In genomic region chrX:153764786-153765137, GRCh38 we compare ENCODE assay signal across 8 cellular contexts. TPM values are rescaled to one million over a fixed set of nuclear protein-coding genes. Genes with fewer than 3 reads are reported as not detected.
DNase-seq lines count a peak whose midpoint lies in the region; ATAC-seq and TF ChIP-seq lines count a peak whose summit lies in the region.
"Had no signal": no experiment of that assay in that cellular context is flagged by ENCODE, and none has a peak within 500 bp of the region (broad histone marks: within the 10 kb centered on the region; RNA-seq: fewer than 3 reads in every experiment).

No MANE protein-coding gene starts in this region.

- CTCF ChIA-PET in IMR-90 (lab: Yijun Ruan, JAX): no interaction called here

- POLR2A ChIA-PET in IMR-90 (lab: Charles Lee; ENCODE audit: unreplicated experiment): no interaction called here

- in situ Hi-C loops in IMR-90 (cut with MboI; ENCODE audit: low sequenced_read_pairs): loop anchor here (10.0 kb wide), 1 partner anchor 200 kb away; no protein-coding TSS in a partner anchor

- no peak overlapping the region for H2BK15ac ChIP-seq in IMR-90 (ENCODE audit: low read depth, low read length)

- BruUV-seq in IMR-90 (replicated peaks; lab: Mats Ljungman, UMichigan): no TSS peak

- peak overlapping the region; percentile 69; the same call in 1 of the 2 replicates for H3K4ac ChIP-seq in IMR-90 (ENCODE audit: low read depth, low read length)

- H4K91ac ChIP-seq in IMR-90 (ENCODE audit: insufficient read depth, low read depth, low read length): peak overlapping the region; percentile 91; the same call in 1 of the 2 replicates

- H4K20me1 ChIP-seq in IMR-90 (ENCODE audit: insufficient read depth, low read length): no peaks in the 10 kb centered on the region; the same call in 1 of the 2 replicates

- DNase-seq in IMR-90 (no peak), dorsolateral prefrontal cortex (no peak), stomach (no peak), CD1c-positive myeloid dendritic cell (ENCODE audit: extremely low spot score) (no peak), NCI-H2171 treated with DMSO at 0.1 percent for 48 hours (lab: John Stamatoyannopoulos, UW) (no peak)
- DNase-seq: activated naive CD4-positive, alpha-beta T cell treated with anti-CD3 and anti-CD28 coated beads for 36 hours; NK-92 treated with Interleukin-12 subunit alpha and Interleukin-12 subunit beta, amount 100 ng/mL, for 24 hours had no signal

- H3K36me3 ChIP-seq in IMR-90 (ENCODE audit: control insufficient read depth, insufficient read depth, low read length) (no peaks in the 10 kb centered on the region; the same call in 1 of the 2 replicates), stomach (no peaks in the 10 kb centered on the region)

- intact Hi-C loops in IMR-90 (cut with micrococcal nuclease) (loop anchor here (1.0 kb wide), 2 partner anchors 183 to 189 kb away; no protein-coding TSS in a partner anchor), dorsolateral prefrontal cortex (cut with DNase I) (loop anchor here (1.0 to 5.0 kb wide), 5 partner anchors 30 to 188 kb away; partner anchors contain the start of genes ARHGAP4 (in 1 of the 2), IDH3G (in 1 of the 2) and SSR4 (in 1 of the 2)), stomach (cut with DNase I; ENCODE audit: low total_unique reads) (loop anchor here (5.0 kb wide), 1 partner anchor 188 kb away; no protein-coding TSS in a partner anchor)

- H3K27me3 ChIP-seq in IMR-90 (ENCODE audit: control insufficient read depth, insufficient read depth, low read length) (no peaks in the 10 kb centered on the region), dorsolateral prefrontal cortex (peaks cover 0 to 55% (median 0%) of the 10 kb centered on the region in 45 donors), stomach (peaks cover 0 to 3% (median 0%) of the 10 kb centered on the region in 3 donors)

- no peak overlapping the region for H3K23ac ChIP-seq in IMR-90 (ENCODE audit: low read depth, low read length)

- H2BK20ac ChIP-seq in IMR-90 (ENCODE audit: low read depth, low read length): no peak overlapping the region

- H3K9me3 ChIP-seq in IMR-90 (ENCODE audit: control insufficient read depth, insufficient read depth, low read length) (no peaks in the 10 kb centered on the region; the same call in 1 of the 2 replicates), stomach (no peaks in the 10 kb centered on the region)

- WGBS in IMR-90 (ENCODE audit: extremely low coverage in 2 of 2, insufficient read length in 1 of 2), 2 experiments: no CpG with 5 or more reads among the region's 7 CpGs
- WGBS in stomach, 5 donors: 46 to 62% (median 53%) methylated on average over 4 to 7 of the region's 7 CpGs; no CpG with 5 or more reads in 1 of the 5 donors

- H3K14ac ChIP-seq in IMR-90 (replicated peaks; ENCODE audit: low read depth, low read length): no peak overlapping the region; the same call in 1 of the 2 replicates

- no peak for TF ChIP-seq RAD21 in IMR-90 (IDR thresholded peaks at IDR 0.05; ENCODE audit: low read length)

- no peak overlapping the region for H3K56ac ChIP-seq in IMR-90 (ENCODE audit: extremely low read depth, insufficient read depth, low read length)

- TF ChIP-seq EP300 in stomach (IDR thresholded peaks at IDR 0.05): no peak

- H3K4me1 ChIP-seq in IMR-90 (ENCODE audit: control insufficient read depth, insufficient read depth, low read length) (peaks cover 17% of the 10 kb centered on the region), stomach (peaks cover 0 to 34% (median 26%) of the 10 kb centered on the region in 4 donors)

- no peak overlapping the region for H3K18ac ChIP-seq in IMR-90 (ENCODE audit: low read depth, low read length)

- peak overlapping the region; percentile 66; the same call in 1 of the 2 replicates for H3K4me2 ChIP-seq in IMR-90 (ENCODE audit: low read depth, low read length)

- peak overlapping the region; percentile 94 for H3K27ac ChIP-seq in IMR-90 (ENCODE audit: insufficient read depth, low read length)
- peak overlapping the region in 58 of 59 donors; percentile 79 to 99 (median 96) for H3K27ac ChIP-seq in dorsolateral prefrontal cortex
- peak overlapping the region in 3 of 5 donors; percentile 20 to 76 (median 72) for H3K27ac ChIP-seq in stomach

- H2AK5ac ChIP-seq in IMR-90 (ENCODE audit: low read depth, low read length): peak overlapping the region; percentile 88

- no peak overlapping the region for H4K5ac ChIP-seq in IMR-90 (ENCODE audit: low read depth, low read length)

- no peak for ATAC-seq in IMR-90 (ENCODE audit: low read depth)
- no peak for ATAC-seq in GM21576 (IDR thresholded peaks at IDR 0.05; ENCODE audit: unreplicated experiment)

- no peak for TF ChIP-seq CTCF in IMR-90 (conservative IDR thresholded peaks at IDR 0.05; ENCODE audit: low read depth, low read length)
- TF ChIP-seq CTCF in dorsolateral prefrontal cortex (IDR thresholded peaks at IDR 0.05 in 54 of 56, conservative IDR thresholded peaks at IDR 0.05 in 2 of 56; ENCODE audit: low read depth in 1 of 56, partially characterized antibody in 56 of 56): no peak
- TF ChIP-seq CTCF in stomach (IDR thresholded peaks at IDR 0.05): no peak

- H3K9ac ChIP-seq in IMR-90 (ENCODE audit: low read depth, low read length): peak overlapping the region; percentile 72

- no peak overlapping the region for H2BK120ac ChIP-seq in IMR-90 (ENCODE audit: low read depth, low read length)

- peaks cover 0 to 17% of the 10 kb centered on the region in 2 experiments; a peak in 2 of 4 replicates for H3K79me1 ChIP-seq in IMR-90 (ENCODE audit: low read depth in 1 of 2, low read length in 2 of 2)

- no peaks in the 10 kb centered on the region for H3K9me1 ChIP-seq in IMR-90 (ENCODE audit: insufficient read depth, low read length)

- TF ChIP-seq POLR2A in IMR-90 (IDR thresholded peaks at IDR 0.05; ENCODE audit: low read depth, low read length) (no peak), stomach (IDR thresholded peaks at IDR 0.05) (no peak)

- H4K8ac ChIP-seq in IMR-90 (ENCODE audit: low read depth in 2 of 2, low read length in 2 of 2): 0 out of 4 replicates have a peak overlapping the region, but pooled peaks of 1 of the 2 experiments have one; percentile 45

- H2AK9ac ChIP-seq in IMR-90 (replicated peaks; ENCODE audit: low read depth, low read length, poor library complexity): peak overlapping the region; percentile 94

- H2BK5ac ChIP-seq in IMR-90 (ENCODE audit: low read depth, low read length, poor library complexity, severe bottlenecking): peak overlapping the region; percentile 46

- dilution Hi-C loops in IMR-90 (cut with HindIII; ENCODE audit: low sequenced_read_pairs, unreplicated experiment): no loop called here

- peak overlapping the region; percentile 63 for H2AFZ ChIP-seq in IMR-90 (replicated peaks; ENCODE audit: low read length, poor library complexity)

- H3K4me3 ChIP-seq in IMR-90 (ENCODE audit: insufficient read depth, low read depth, low read length): no peak overlapping the region
- peak overlapping the region; percentile 12 to 80 (median 59) for H3K4me3 ChIP-seq in dorsolateral prefrontal cortex
- peak overlapping the region; percentile 17 to 34 (median 31) for H3K4me3 ChIP-seq in stomach

TF ChIP-seq in IMR-90, 13 proteins besides CTCF, POLR2A, EP300 and RAD21:
- TF ChIP-seq RCOR1 (IDR thresholded peaks at IDR 0.05; ENCODE audit: insufficient replicate concordance, low read length): no peak

RNA-seq across cellular contexts. Expression of gene PLXNB3, which starts 0.7 kb away (rescaled TPM):
- total RNA-seq in IMR-90 (2012; rRNA removed) (0.36 and 1.7 TPM in 2 replicates), dorsolateral prefrontal cortex (100 to 1,000 TPM in 98 of 120 experiments, 10 to 100 TPM in 22; 22.2 to 541 (median 140) TPM), stomach (10 to 100 TPM in 3 of 5 donors, 1 to 10 TPM in 2; 1.8 to 49.2 (median 18.7) TPM)
- polyA plus RNA-seq in IMR-90 (2012; rRNA removed) (22.3 and 26.9 TPM in 2 replicates), stomach (10 to 100 TPM in 1 of 3 donors, 1 to 10 TPM in 2; 5.2 to 11.9 (median 6.0) TPM)
- 9.9 and 21.3 TPM in 2 replicates for polyA plus RNA-seq in IMR-90 (2012; cell fraction: cytosol; rRNA removed)
- polyA plus RNA-seq in IMR-90 (2012; cell fraction: nucleus; rRNA removed; ENCODE audit: low replicate concordance): 117 and 388 TPM in 2 replicates

RNA-seq across cellular contexts. Expression of gene SRPK3, which starts 16.1 kb away (rescaled TPM):
- 0.36 and 0.56 TPM in 2 replicates for total RNA-seq in IMR-90 (2012; rRNA removed)
- 0.34 and 0.70 TPM in 2 replicates for polyA plus RNA-seq in IMR-90 (2012; rRNA removed)
- 0.32 and 1.1 TPM in 2 replicates for polyA plus RNA-seq in IMR-90 (2012; cell fraction: cytosol; rRNA removed)
- polyA plus RNA-seq in IMR-90 (2012; cell fraction: nucleus; rRNA removed; ENCODE audit: low replicate concordance): 2.9 and 5.6 TPM in 2 replicates
- 10 to 100 TPM in 19 of 120 experiments, 1 to 10 TPM in 101; 1.8 to 14.2 (median 6.3) TPM for total RNA-seq in dorsolateral prefrontal cortex
- total RNA-seq in stomach: 1 to 10 TPM in 3 of 5 donors, not detected in 2; 1.1 to 3.6 (median 1.6) TPM
- polyA plus RNA-seq in stomach: 1 to 10 TPM in 1 of 3 donors, under 1 TPM in 2; 0.35 to 1.7 (median 0.46) TPM
- total RNA-seq: activated naive CD4-positive, alpha-beta T cell treated with anti-CD3 and anti-CD28 coated beads for 36 hours had no signal

RNA-seq across cellular contexts. Expression of gene IDH3G, which starts 29.4 kb away (rescaled TPM):
- total RNA-seq in IMR-90 (2012; rRNA removed): 75.8 and 79.4 TPM in 2 replicates
- polyA plus RNA-seq in IMR-90 (2012; rRNA removed): 85.7 and 95.0 TPM in 2 replicates
- polyA plus RNA-seq in IMR-90 (2012; cell fraction: cytosol; rRNA removed): 67.0 and 200 TPM in 2 replicates
- 164 and 364 TPM in 2 replicates for polyA plus RNA-seq in IMR-90 (2012; cell fraction: nucleus; rRNA removed; ENCODE audit: low replicate concordance)
- 10 to 100 TPM; 35.7 to 90.5 (median 70.9) TPM for total RNA-seq in dorsolateral prefrontal cortex
- 100 to 1,000 TPM in 1 of 5 donors, 10 to 100 TPM in 4; 31.0 to 186 (median 54.0) TPM for total RNA-seq in stomach
- 10 to 100 TPM; 52.3 to 57.7 (median 54.4) TPM for polyA plus RNA-seq in stomach

RNA-seq across cellular contexts. Expression of gene SSR4, which starts 29.7 kb away (rescaled TPM):
- total RNA-seq in IMR-90 (2012; rRNA removed) (118 and 141 TPM in 2 replicates), dorsolateral prefrontal cortex (100 to 1,000 TPM in 14 of 120 experiments, 10 to 100 TPM in 106; 55.7 to 109 (median 84.8) TPM), stomach (100 to 1,000 TPM in 3 of 5 donors, 10 to 100 TPM in 2; 13.9 to 186 (median 150) TPM)
- polyA plus RNA-seq in IMR-90 (2012; rRNA removed) (480 and 481 TPM in 2 replicates), stomach (100 to 1,000 TPM; 554 to 717 (median 646) TPM)
- polyA plus RNA-seq in IMR-90 (2012; cell fraction: cytosol; rRNA removed): 329 and 598 TPM in 2 replicates
- 171 and 243 TPM in 2 replicates for polyA plus RNA-seq in IMR-90 (2012; cell fraction: nucleus; rRNA removed; ENCODE audit: low replicate concordance)

RNA-seq across cellular contexts. Expression of gene ABCD1, which starts 40.1 kb away (rescaled TPM):
- total RNA-seq in IMR-90 (2012; rRNA removed) (4.3 and 4.7 TPM in 2 replicates), dorsolateral prefrontal cortex (1 to 10 TPM; 2.4 to 8.3 (median 4.5) TPM), stomach (10 to 100 TPM in 3 of 5 donors, 1 to 10 TPM in 2; 2.4 to 22.3 (median 14.5) TPM)
- polyA plus RNA-seq in IMR-90 (2012; rRNA removed) (7.0 and 8.3 TPM in 2 replicates), stomach (1 to 10 TPM; 3.2 to 3.7 (median 3.4) TPM)
- polyA plus RNA-seq in IMR-90 (2012; cell fraction: cytosol; rRNA removed): 7.5 and 11.5 TPM in 2 replicates
- 11.4 and 27.2 TPM in 2 replicates for polyA plus RNA-seq in IMR-90 (2012; cell fraction: nucleus; rRNA removed; ENCODE audit: low replicate concordance)
